ENCODE assay signal across 30 cellular contexts in genomic region chr11:10125522-10126133, GRCh38.
DNase-seq lines count a peak whose midpoint lies in the region; TF ChIP-seq lines count a peak whose summit lies in the region.
"Had no signal": no experiment of that assay in that cellular context is flagged by ENCODE, and none has a peak within 500 bp of the region (broad histone marks: within the 10 kb centered on the region; RNA-seq: fewer than 3 reads in every experiment).

No MANE protein-coding gene starts in this region.

- H3K4me3 ChIP-seq in HEK293 (ENCODE audit: low read depth, low read length) (no peak overlapping the region), Caco-2 (ENCODE audit: low read depth, low read length) (no peak overlapping the region)
- H3K4me3 ChIP-seq: BLaER1 treated with 17β-estradiol and CSF1 and Interleukin-3, amounts not matched to agents 10 nM and 100 nM; body of pancreas; mucosa of descending colon; ovary; upper lobe of left lung had no signal

- no TSS peak for BruUV-seq in Caco-2 (replicated peaks; lab: Mats Ljungman, UMichigan)

- no peaks in the 10 kb centered on the region for H3K27me3 ChIP-seq in Caco-2 (replicated peaks; ENCODE audit: control insufficient read depth, insufficient read depth, low read length)
- H3K27me3 ChIP-seq: BLaER1 treated with 17β-estradiol and CSF1 and Interleukin-3, amounts not matched to agents 10 nM and 100 nM; body of pancreas; ovary; upper lobe of left lung had no signal

- intact Hi-C loops in CD14-positive monocyte (cut with micrococcal nuclease) (no loop called here), Caco-2 (cut with micrococcal nuclease; ENCODE audit: unreplicated experiment) (loop anchor here (10.0 kb wide), 1 partner anchor 351 kb away; no protein-coding TSS in a partner anchor)

- H3K27ac ChIP-seq in HEK293 (ENCODE audit: extremely low read depth, low read depth, low read length): no peak overlapping the region
- H3K27ac ChIP-seq: BLaER1 treated with 17β-estradiol and CSF1 and Interleukin-3, amounts not matched to agents 10 nM and 100 nM; body of pancreas; epithelial cell of prostate; ovary; upper lobe of left lung had no signal

- H3K36me3 Mint-ChIP-seq in chondrocyte (ENCODE audit: low read depth) (no peaks in the 10 kb centered on the region), CD14-positive monocyte (no peaks in the 10 kb centered on the region), Caco-2 (ENCODE audit: insufficient read depth, unreplicated experiment) (no peaks in the 10 kb centered on the region)
- H3K36me3 Mint-ChIP-seq: activated CD8-positive, alpha-beta memory T cell treated with anti-CD3 and anti-CD28 coated beads, Interleukin-2, amount 10 ng/mL, durations not matched to agents 7 days and 5 days; natural killer cell treated with Interleukin-12 subunit alpha and Interleukin-12 subunit beta and Interleukin-15 and Interleukin-18, amount 100 ng/mL, for 72 hours had no signal

- POLR2A ChIA-PET in HEK293 (lab: Yijun Ruan, JAX): no interaction called here
- POLR2A ChIA-PET in Caco-2 (lab: Charles Lee): no interaction called here

- peaks cover 41% of the 10 kb centered on the region for H3K4me1 Mint-ChIP-seq in chondrocyte (ENCODE audit: low read depth)
- H3K4me1 Mint-ChIP-seq in CD14-positive monocyte: peaks cover 24% of the 10 kb centered on the region
- H3K4me1 Mint-ChIP-seq in Caco-2 (ENCODE audit: low read depth, unreplicated experiment): peaks cover 7% of the 10 kb centered on the region
- H3K4me1 Mint-ChIP-seq: activated CD4-positive, alpha-beta T cell treated with anti-CD3 and anti-CD28 coated beads, Interleukin-2, amount 10 ng/mL, durations not matched to agents 7 days and 5 days; activated naive CD8-positive, alpha-beta T cell treated with anti-CD3 and anti-CD28 coated beads, Interleukin-2, amount 50 U/mL, for 24 hours had no signal

- CTCF ChIA-PET in HEK293 (lab: Yijun Ruan, JAX): no interaction called here
- CTCF ChIA-PET in Caco-2 (lab: Charles Lee): no interaction called here

- H3K27me3 Mint-ChIP-seq in chondrocyte (ENCODE audit: low read depth) (no peaks in the 10 kb centered on the region), CD14-positive monocyte (ENCODE audit: low read depth in 3 of 3) (peaks cover 0 to 2% (median 0%) of the 10 kb centered on the region in 3 donors), Caco-2 (ENCODE audit: insufficient read depth, unreplicated experiment) (no peaks in the 10 kb centered on the region)
- H3K27me3 Mint-ChIP-seq: activated CD4-positive, alpha-beta T cell treated with anti-CD3 and anti-CD28 coated beads, Interleukin-2, amount 10 ng/mL, durations not matched to agents 7 days and 5 days; activated CD8-positive, alpha-beta memory T cell treated with anti-CD3 and anti-CD28 coated beads, Interleukin-2, amount 10 ng/mL, durations not matched to agents 7 days and 5 days; activated naive CD8-positive, alpha-beta T cell treated with anti-CD3 and anti-CD28 coated beads, Interleukin-2, amount 50 U/mL, for 24 hours; natural killer cell treated with Interleukin-12 subunit alpha and Interleukin-12 subunit beta and Interleukin-15 and Interleukin-18, amount 100 ng/mL, for 72 hours had no signal

- H3K4me3 Mint-ChIP-seq in chondrocyte (ENCODE audit: unreplicated experiment) (no peak overlapping the region), CD14-positive monocyte (no peak overlapping the region), Caco-2 (ENCODE audit: unreplicated experiment) (no peak overlapping the region)
- H3K4me3 Mint-ChIP-seq: activated CD4-positive, alpha-beta T cell treated with anti-CD3 and anti-CD28 coated beads, Interleukin-2, amount 10 ng/mL, durations not matched to agents 7 days and 5 days; activated CD8-positive, alpha-beta memory T cell treated with anti-CD3 and anti-CD28 coated beads, Interleukin-2, amount 10 ng/mL, durations not matched to agents 7 days and 5 days; activated naive CD8-positive, alpha-beta T cell treated with anti-CD3 and anti-CD28 coated beads, Interleukin-2, amount 50 U/mL, for 24 hours; natural killer cell treated with Interleukin-12 subunit alpha and Interleukin-12 subunit beta and Interleukin-15 and Interleukin-18, amount 100 ng/mL, for 72 hours; WTC11 had no signal

- no peaks in the 10 kb centered on the region for H3K4me1 ChIP-seq in HEK293 (ENCODE audit: control insufficient read depth, insufficient read depth, low read length)
- no peaks in the 10 kb centered on the region; the same call in 1 of the 2 replicates for H3K4me1 ChIP-seq in Caco-2
- H3K4me1 ChIP-seq: BLaER1 treated with 17β-estradiol and CSF1 and Interleukin-3, amounts not matched to agents 10 nM and 100 nM; body of pancreas had no signal

- DNase-seq in AG08395 (ENCODE audit: low spot score) (peak; percentile 21), chondrocyte (ENCODE audit: low spot score) (no peak), inferior parietal cortex (ENCODE audit: extremely low spot score) (peak; percentile 13), COLO668 (lab: John Stamatoyannopoulos, UW; ENCODE audit: unreplicated experiment) (no peak), CD14-positive monocyte (ENCODE audit: low spot score) (no peak), Caco-2 (no peak), NCI-H2227 (lab: John Stamatoyannopoulos, UW; ENCODE audit: unreplicated experiment) (no peak)
- DNase-seq: activated CD4-positive, alpha-beta T cell treated with anti-CD3 and anti-CD28 coated beads, Interleukin-2, amount 10 ng/mL, durations not matched to agents 7 days and 5 days; activated CD8-positive, alpha-beta memory T cell treated with anti-CD3 and anti-CD28 coated beads, Interleukin-2, amount 10 ng/mL, durations not matched to agents 7 days and 5 days; activated naive CD8-positive, alpha-beta T cell treated with anti-CD3 and anti-CD28 coated beads, Interleukin-2, amount 50 U/mL, for 24 hours; activated T-cell treated with anti-CD3 and anti-CD28 coated beads, Interleukin-2, amount 50 U/mL, for 48 hours; body of pancreas; DMS79; effector CD4-positive, alpha-beta T cell; GDM1; mucosa of descending colon; NCI-H1092; NCI-H187 treated with DMSO at 0.1 percent for 48 hours; NCI-H2171 treated with DMSO at 0.1 percent for 48 hours; NCI-H524 treated with DMSO at 0.1 percent for 48 hours; ovary; retina; stimulated activated CD4-positive, alpha-beta T cell treated with anti-CD3 and anti-CD28 coated beads, Interleukin-2, amount 100 ng/mL, for 24 hours; substantia nigra; upper lobe of left lung had no signal

- H3K36me3 ChIP-seq in HEK293 (ENCODE audit: control insufficient read depth in 2 of 2, insufficient read depth in 1 of 2, low read length in 2 of 2): no peaks in the 10 kb centered on the region
- no peaks in the 10 kb centered on the region for H3K36me3 ChIP-seq in Caco-2 (ENCODE audit: control insufficient read depth, insufficient read depth, low read length)
- H3K36me3 ChIP-seq: BLaER1 treated with 17β-estradiol and CSF1 and Interleukin-3, amounts not matched to agents 10 nM and 100 nM; ovary; upper lobe of left lung had no signal

- H3K9me3 Mint-ChIP-seq in chondrocyte (ENCODE audit: low read depth) (no peaks in the 10 kb centered on the region), CD14-positive monocyte (peaks cover 0 to under 1% (median 0%) of the 10 kb centered on the region in 7 donors), Caco-2 (ENCODE audit: unreplicated experiment) (no peaks in the 10 kb centered on the region)
- H3K9me3 Mint-ChIP-seq: activated CD4-positive, alpha-beta T cell treated with anti-CD3 and anti-CD28 coated beads, Interleukin-2, amount 10 ng/mL, durations not matched to agents 7 days and 5 days; activated naive CD8-positive, alpha-beta T cell treated with anti-CD3 and anti-CD28 coated beads, Interleukin-2, amount 50 U/mL, for 24 hours; natural killer cell treated with Interleukin-12 subunit alpha and Interleukin-12 subunit beta and Interleukin-15 and Interleukin-18, amount 100 ng/mL, for 72 hours had no signal

- H3K9me3 ChIP-seq in HEK293 (ENCODE audit: control insufficient read depth, insufficient read depth, low read depth, low read length): no peaks in the 10 kb centered on the region
- no peaks in the 10 kb centered on the region for H3K9me3 ChIP-seq in Caco-2
- H3K9me3 ChIP-seq: BLaER1 treated with 17β-estradiol and CSF1 and Interleukin-3, amounts not matched to agents 10 nM and 100 nM; body of pancreas; mucosa of descending colon; ovary; upper lobe of left lung had no signal

- TF ChIP-seq CTCF in HEK293 (tag by site-specific recombination; IDR thresholded peaks at IDR 0.05): no peak
- no peak for TF ChIP-seq CTCF in chondrocyte (IDR thresholded peaks at IDR 0.05)
- TF ChIP-seq CTCF in CD14-positive monocyte (IDR thresholded peaks at IDR 0.05): no peak
- no peak for TF ChIP-seq CTCF in Caco-2 (IDR thresholded peaks at IDR 0.05; ENCODE audit: insufficient read depth in 1 of 2, low read depth in 1 of 2, low read length in 1 of 2, severe bottlenecking in 1 of 2, unreplicated experiment in 1 of 2)

- H3K27ac Mint-ChIP-seq in chondrocyte (ENCODE audit: unreplicated experiment) (peak overlapping the region; percentile 17), CD14-positive monocyte (no peak overlapping the region), Caco-2 (ENCODE audit: unreplicated experiment) (no peak overlapping the region)
- H3K27ac Mint-ChIP-seq: activated CD4-positive, alpha-beta T cell treated with anti-CD3 and anti-CD28 coated beads, Interleukin-2, amount 10 ng/mL, durations not matched to agents 7 days and 5 days; activated CD8-positive, alpha-beta memory T cell treated with anti-CD3 and anti-CD28 coated beads, Interleukin-2, amount 10 ng/mL, durations not matched to agents 7 days and 5 days; activated naive CD8-positive, alpha-beta T cell treated with anti-CD3 and anti-CD28 coated beads, Interleukin-2, amount 50 U/mL, for 24 hours; natural killer cell treated with Interleukin-12 subunit alpha and Interleukin-12 subunit beta and Interleukin-15 and Interleukin-18, amount 100 ng/mL, for 72 hours; WTC11 had no signal

TF ChIP-seq in HEK293, 187 proteins besides CTCF, POLR2A, EP300 and RAD21:
- no peak for TF ChIP-seq ZNF416 (tag by site-specific recombination; IDR thresholded peaks at IDR 0.05)
- TF ChIP-seq ZNF600 (tag by site-specific recombination; IDR thresholded peaks at IDR 0.05): peak; percentile 59; the same call in 1 of the 2 replicates
- TF ChIP-seq ZFHX2 (tag by site-specific recombination; conservative IDR thresholded peaks at IDR 0.05): no peak

Comparison
In these comparisons a context has a peak if more than half of its experiments do, and no peak if none do; other contexts are left out.
1. DNase-seq: peak in AG08395 (single experiment) and inferior parietal cortex (single experiment); none in chondrocyte (single experiment), COLO668 (single experiment), CD14-positive monocyte (single experiment), Caco-2 (0 of 2) and NCI-H2227 (single experiment).